In genomic region chr2:84458436-84459027, GRCh38 we compare ENCODE assay signal across 8 cellular contexts. TPM values are rescaled to one million over a fixed set of nuclear protein-coding genes. Genes with fewer than 3 reads are reported as not detected.
DNase-seq lines count a peak whose midpoint lies in the region; TF ChIP-seq lines count a peak whose summit lies in the region.

No MANE protein-coding gene starts in this region.

- H3K56ac ChIP-seq in H9 (ENCODE audit: insufficient read length, low read depth, low read length): no peak overlapping the region

- H3K27ac ChIP-seq in H9 (ENCODE audit: insufficient read length, low read depth, low read length) (no peak overlapping the region), adipose tissue (ENCODE audit: low read depth, low read length) (peak overlapping the region; percentile 24), iPS DF 6.9 (ENCODE audit: low read length) (no peak overlapping the region), skeletal muscle tissue (ENCODE audit: low read depth, low read length) (peak overlapping the region; percentile 95)

- H3K23me2 ChIP-seq in H9 (ENCODE audit: insufficient read length, low read depth, low read length, poor library complexity, severe bottlenecking): peaks cover 14% of the 10 kb centered on the region

- H3K23ac ChIP-seq in H9 (ENCODE audit: insufficient read length, low read depth, low read length): no peak overlapping the region

- no peak overlapping the region for H4K91ac ChIP-seq in H9 (ENCODE audit: insufficient read length, low read depth, low read length)

- H3K9ac ChIP-seq in H9 (ENCODE audit: extremely low read depth, insufficient read length, low read length): peak overlapping the region; percentile 55
- H3K9ac ChIP-seq in skeletal muscle tissue (ENCODE audit: low read depth in 1 of 3, low read length in 3 of 3): peak overlapping the region; percentile 85 to 98 (median 92)

- H3K4me3 ChIP-seq in iPS DF 6.9 (ENCODE audit: low read length) (peak overlapping the region; percentile 86), skeletal muscle tissue (ENCODE audit: low read length in 3 of 3) (peak overlapping the region; percentile 77 to 88 (median 86))

- H3K27me3 Mint-ChIP-seq in H9 (ENCODE audit: low read depth): no peaks in the 10 kb centered on the region

- H3K27ac Mint-ChIP-seq in H9: peak overlapping the region in 2 of 3 experiments; percentile 76 to 78; a peak in 4 of 7 replicates

- peaks cover 13 to 24% of the 10 kb centered on the region in 2 experiments for H3K4me1 Mint-ChIP-seq in H9

- no peaks in the 10 kb centered on the region for H4K20me1 ChIP-seq in H9 (ENCODE audit: control insufficient read depth, insufficient read depth, insufficient read length)

- DNase-seq in DMS 273 (lab: John Stamatoyannopoulos, UW; ENCODE audit: unreplicated experiment) (peak; percentile 61), DMS 273 treated with DMSO at 0.1 percent for 48 hours (lab: John Stamatoyannopoulos, UW) (no peak), H9 (no peak), NAMALWA (ENCODE audit: low spot score) (peak; percentile 27), iPS DF 6.9 (ENCODE audit: low read depth, low spot score) (no peak), NCI-H446 treated with DMSO at 0.1 percent for 48 hours (lab: John Stamatoyannopoulos, UW) (no peak)

- no peak overlapping the region for H2AFZ ChIP-seq in H9 (ENCODE audit: low read length)

- H3K4ac ChIP-seq in H9 (ENCODE audit: low read depth, low read length): no peak overlapping the region

- H2BK5ac ChIP-seq in H9 (ENCODE audit: insufficient read length, low read length): no peak overlapping the region

- no peak overlapping the region for H3T11ph ChIP-seq in H9 (ENCODE audit: low read length)

- no peaks in the 10 kb centered on the region; a peak in 1 of 5 replicates for H3K9me3 Mint-ChIP-seq in H9

- no peaks in the 10 kb centered on the region for H3K27me3 ChIP-seq in H9 (ENCODE audit: insufficient read depth, low read length)
- H3K27me3 ChIP-seq in iPS DF 6.9 (ENCODE audit: control insufficient read depth, insufficient read depth, low read length): no peaks in the 10 kb centered on the region
- H3K27me3 ChIP-seq in skeletal muscle tissue (ENCODE audit: control insufficient read depth in 3 of 3, insufficient read depth in 3 of 3, low read length in 3 of 3): no peaks in the 10 kb centered on the region

- peaks cover 4% of the 10 kb centered on the region for H3K79me1 ChIP-seq in H9 (ENCODE audit: insufficient read depth, low read depth, low read length, poor library complexity, severe bottlenecking)

- no peaks in the 10 kb centered on the region for H3K9me3 ChIP-seq in H9 (ENCODE audit: control insufficient read depth, low read depth, low read length)
- H3K9me3 ChIP-seq in iPS DF 6.9 (ENCODE audit: control insufficient read depth, insufficient read depth, low read length): no peaks in the 10 kb centered on the region
- no peaks in the 10 kb centered on the region for H3K9me3 ChIP-seq in skeletal muscle tissue (ENCODE audit: control insufficient read depth in 3 of 3, low read length in 3 of 3)

- H2BK20ac ChIP-seq in H9 (ENCODE audit: low read depth, low read length, poor library complexity, severe bottlenecking): no peak overlapping the region

- H4K5ac ChIP-seq in H9 (ENCODE audit: insufficient read length, low read depth, low read length): no peak overlapping the region

- H2BK12ac ChIP-seq in H9 (ENCODE audit: insufficient read length, low read depth, low read length): no peak overlapping the region

- H3K18ac ChIP-seq in H9 (ENCODE audit: insufficient read length, low read depth, low read length): no peak overlapping the region

- H3K36me3 Mint-ChIP-seq in H9 (ENCODE audit: insufficient read depth in 1 of 3, low read depth in 3 of 3): no peaks in the 10 kb centered on the region; a peak in 1 of 7 replicates

- H3K14ac ChIP-seq in H9 (ENCODE audit: insufficient read depth, low read length): no peak overlapping the region; the same call in 1 of the 2 replicates

- no CpG with 5 or more reads among the region's 19 CpGs for WGBS in H9 (ENCODE audit: extremely low coverage, insufficient read length, low lambda C conversion rate)
- WGBS in adipose tissue, 3 donors: 1 to 4% (median 2%) methylated on average over 19 of the region's 19 CpGs
- WGBS in iPS DF 6.9 (ENCODE audit: insufficient coverage, insufficient read length): no CpG with 5 or more reads among the region's 19 CpGs

- no peaks in the 10 kb centered on the region for H3K79me2 ChIP-seq in H9 (ENCODE audit: insufficient read depth, low read length)

- H2AK5ac ChIP-seq in H9 (ENCODE audit: insufficient read length, low read length): no peak overlapping the region

- H3K4me3 Mint-ChIP-seq in H9: peak overlapping the region; percentile 93 to 94

- H3K36me3 ChIP-seq in iPS DF 6.9 (ENCODE audit: control insufficient read depth, insufficient read depth, low read length) (no peaks in the 10 kb centered on the region), skeletal muscle tissue (ENCODE audit: control insufficient read depth in 3 of 3, insufficient read depth in 3 of 3, low read length in 3 of 3) (no peaks in the 10 kb centered on the region)

- no peak overlapping the region for H2BK15ac ChIP-seq in H9 (ENCODE audit: low read depth, low read length)

- no peak overlapping the region for H2BK120ac ChIP-seq in H9 (ENCODE audit: low read depth, low read length, poor library complexity, severe bottlenecking)

- H3K4me2 ChIP-seq in H9 (ENCODE audit: insufficient read depth, insufficient read length, low read length): peak overlapping the region; percentile 77

- H3K4me1 ChIP-seq in H9 (ENCODE audit: insufficient read depth, low read length): no peaks in the 10 kb centered on the region; the same call in 1 of the 2 replicates
- no peaks in the 10 kb centered on the region for H3K4me1 ChIP-seq in iPS DF 6.9 (ENCODE audit: control insufficient read depth, insufficient read depth, low read length)
- H3K4me1 ChIP-seq in skeletal muscle tissue (ENCODE audit: control insufficient read depth in 3 of 3, insufficient read depth in 3 of 3, low read length in 3 of 3): peaks cover 24 to 25% (median 24%) of the 10 kb centered on the region in 3 donors

- TF ChIP-seq CTCF in H9 (conservative IDR thresholded peaks at IDR 0.05): no peak

- no peak overlapping the region for H4K8ac ChIP-seq in H9 (replicated peaks; ENCODE audit: insufficient read length, low read depth, low read length)

RNA-seq across cellular contexts. Expression of gene SUCLG1, which starts 0.5 kb away (rescaled TPM):
- total RNA-seq in H9 (2021): 37.6 and 40.0 TPM in 2 replicates
- 100 to 1,000 TPM in 2 of 3 donors, 10 to 100 TPM in 1; 71.7 to 152 (median 107) TPM for polyA plus RNA-seq in adipose tissue
- 126 TPM for total RNA-seq in skeletal muscle tissue

RNA-seq across cellular contexts. Expression of gene DNAH6, which starts 57.8 kb away (rescaled TPM):
- 0.09 and 0.26 TPM in 2 replicates for total RNA-seq in H9 (2021)
- polyA plus RNA-seq in adipose tissue: 1 to 10 TPM in 1 of 3 donors, under 1 TPM in 2; 0.27 to 1.1 (median 0.35) TPM
- total RNA-seq in skeletal muscle tissue: 1.0 TPM

Comparison
In these comparisons a context has a peak if more than half of its experiments do, and no peak if none do; other contexts are left out.
1. DNase-seq: peak in DMS 273 (single experiment) and NAMALWA (single experiment); none in DMS 273 treated with DMSO at 0.1 percent for 48 hours (single experiment), H9 (single experiment), iPS DF 6.9 (single experiment) and NCI-H446 treated with DMSO at 0.1 percent for 48 hours (single experiment).
2. H3K27ac ChIP-seq: peak in adipose tissue (single experiment) and skeletal muscle tissue (single experiment); none in H9 (single experiment) and iPS DF 6.9 (single experiment).